In the genomic region with DNA sequence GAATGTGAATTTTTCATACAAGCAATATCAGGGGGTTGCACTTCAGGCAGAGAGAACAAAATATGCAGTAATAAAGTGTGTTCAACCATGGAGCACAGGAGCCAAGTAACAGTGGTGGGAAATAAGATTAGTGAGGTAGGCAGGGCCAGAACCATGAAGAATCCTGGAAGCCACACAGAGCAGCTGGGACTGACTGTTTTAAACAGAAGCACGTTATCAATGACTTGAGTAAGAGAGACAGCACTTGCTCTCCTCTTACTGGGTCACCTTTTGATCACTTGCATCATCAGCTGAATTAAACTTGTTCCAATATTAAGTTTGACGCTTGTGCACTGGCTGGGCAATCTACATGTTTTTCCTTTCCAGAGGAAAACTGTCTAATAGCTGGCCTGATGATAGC, we compare ENCODE assay signal across 27 cellular contexts.
"Had no signal": no experiment of that assay in that cellular context is flagged by ENCODE, and none has a peak within 500 bp of the region (broad histone marks: within the 10 kb centered on the region; RNA-seq: fewer than 3 reads in every experiment).

No MANE protein-coding gene starts in this region.

- H3K36me3 Mint-ChIP-seq: naive B cell, type B pancreatic cell had no signal

- H3K27ac ChIP-seq: colonic mucosa, gastrocnemius medialis, heart right ventricle, lower lobe of right lung, psoas muscle, sigmoid colon, suprapubic skin, thyroid gland had no signal

- H3K4me3 Mint-ChIP-seq: endodermal cell, naive B cell, nephron, type B pancreatic cell had no signal

- H3K4me1 Mint-ChIP-seq: naive B cell had no signal

- H3K9me3 Mint-ChIP-seq: endodermal cell, type B pancreatic cell had no signal

- ATAC-seq: gastrocnemius medialis; left lobe of liver; lower lobe of right lung; psoas muscle; stimulated activated naive CD8-positive, alpha-beta T cell treated with anti-CD3 and anti-CD28 coated beads, Interleukin-15, Interleukin-2, amounts not matched to agents 100 U/mL and 50 U/mL, for 24 hours had no signal

- H3K27me3 Mint-ChIP-seq: naive B cell had no signal

- H3K4me3 ChIP-seq: colonic mucosa, gastrocnemius medialis, heart right ventricle, lower lobe of right lung, psoas muscle, sigmoid colon, suprapubic skin, thyroid gland had no signal

- H3K4me1 ChIP-seq: colonic mucosa, gastrocnemius medialis, lower lobe of right lung, psoas muscle, sigmoid colon, suprapubic skin, thyroid gland had no signal

- DNase-seq: colonic mucosa; effector CD4-positive, alpha-beta T cell; endodermal cell; erythroblast; gastrocnemius medialis; heart right ventricle; hypothalamus; kidney glomerular epithelial cell; lower lobe of right lung; mesenchymal stem cell; midbrain; naive B cell; psoas muscle; retina; sigmoid colon; small intestine; stimulated activated CD4-positive, alpha-beta T cell treated with anti-CD3 and anti-CD28 coated beads, Interleukin-12 subunit alpha, Interleukin-12 subunit beta, amount 100 ng/mL, for 4 hours; stimulated activated CD4-positive, alpha-beta T cell treated with anti-CD3 and anti-CD28 coated beads, Interleukin-2, amount 100 ng/mL, for 48 hours; stimulated activated naive CD8-positive, alpha-beta T cell treated with anti-CD3 and anti-CD28 coated beads, Interleukin-15, Interleukin-2, amounts not matched to agents 100 U/mL and 50 U/mL, for 24 hours; thyroid gland had no signal

- H3K27ac Mint-ChIP-seq: endodermal cell, naive B cell, nephron, type B pancreatic cell had no signal

- H3K36me3 ChIP-seq: colonic mucosa, gastrocnemius medialis, heart right ventricle, lower lobe of right lung, sigmoid colon, suprapubic skin, thyroid gland had no signal

- FAIRE-seq: endothelial cell of umbilical vein, islet of Langerhans, small intestine, urothelium cell line had no signal

- H3K9me3 ChIP-seq: colonic mucosa, gastrocnemius medialis, heart right ventricle, lower lobe of right lung, psoas muscle, sigmoid colon, suprapubic skin, thyroid gland had no signal

- H3K27me3 ChIP-seq: colonic mucosa, gastrocnemius medialis, heart right ventricle, sigmoid colon, suprapubic skin, thyroid gland had no signal
